9 cellular contexts compared by ENCODE assay signal in genomic region chr12:106301241-106301610, GRCh38. TPM values are rescaled to one million over a fixed set of nuclear protein-coding genes. Genes with fewer than 3 reads are reported as not detected.
DNase-seq lines count a peak whose midpoint lies in the region; ATAC-seq and TF ChIP-seq lines count a peak whose summit lies in the region.
"Had no signal": no experiment of that assay in that cellular context is flagged by ENCODE, and none has a peak within 500 bp of the region (broad histone marks: within the 10 kb centered on the region; RNA-seq: fewer than 3 reads in every experiment).

No MANE protein-coding gene starts in this region.

- H3K9me3 ChIP-seq in lung (ENCODE audit: control insufficient read depth in 2 of 2, insufficient read depth in 1 of 2, low read length in 1 of 2) (no peaks in the 10 kb centered on the region), tibial artery (no peaks in the 10 kb centered on the region)

- ATAC-seq in lung (ENCODE audit: insufficient read depth, low FRiP score) (no peak), HG03108 (IDR thresholded peaks at IDR 0.05; ENCODE audit: unreplicated experiment) (no peak), GM19328 (IDR thresholded peaks at IDR 0.05; ENCODE audit: unreplicated experiment) (no peak)

- no peak overlapping the region for H3K4me3 ChIP-seq in lung
- H3K4me3 ChIP-seq in tibial artery: peak overlapping the region; percentile 81 to 97

- 9 to 12% methylated on average over 1 of the region's 1 CpG for WGBS in lung, 2 donors

- DNase-seq in activated naive CD4-positive, alpha-beta T cell treated with anti-CD3 and anti-CD28 coated beads, Interleukin-2, amount 10 ng/mL, durations not matched to agents 7 days and 5 days: no peak
- DNase-seq in activated naive CD4-positive, alpha-beta T cell (lab: John Stamatoyannopoulos, UW): no peak
- DNase-seq in astrocyte of the hippocampus (ENCODE audit: low read depth, low spot score) (peak; percentile 36), lung (ENCODE audit: low spot score) (no peak), tibial artery (no peak), NCI-H2081 (lab: John Stamatoyannopoulos, UW) (no peak)
- DNase-seq: GDM1 had no signal

- no peak for TF ChIP-seq CTCF in lung (IDR thresholded peaks at IDR 0.05; ENCODE audit: control extremely low read depth, extremely low read depth)
- TF ChIP-seq CTCF in tibial artery (IDR thresholded peaks at IDR 0.05): no peak

- peak overlapping the region; percentile 89 for H3K4me3 Mint-ChIP-seq in activated naive CD4-positive, alpha-beta T cell treated with anti-CD3 and anti-CD28 coated beads, Interleukin-2, amount 10 ng/mL, durations not matched to agents 7 days and 5 days

- intact Hi-C loops in tibial artery (cut with DNase I; ENCODE audit: low total_unique reads): loop anchor here (10.0 kb wide), 1 partner anchor 54 kb away; the partner anchor contains the start of gene POLR3B

- H3K4me1 Mint-ChIP-seq in activated naive CD4-positive, alpha-beta T cell treated with anti-CD3 and anti-CD28 coated beads, Interleukin-2, amount 10 ng/mL, durations not matched to agents 7 days and 5 days: peaks cover 63% of the 10 kb centered on the region

- H3K27me3 Mint-ChIP-seq in activated naive CD4-positive, alpha-beta T cell treated with anti-CD3 and anti-CD28 coated beads, Interleukin-2, amount 10 ng/mL, durations not matched to agents 7 days and 5 days: no peaks in the 10 kb centered on the region

- H3K27ac ChIP-seq in lung (ENCODE audit: low read depth in 1 of 2, low read length in 1 of 2): peak overlapping the region; percentile 68 to 97
- peak overlapping the region; percentile 88 to 97 for H3K27ac ChIP-seq in tibial artery

- no peaks in the 10 kb centered on the region for H3K9me3 Mint-ChIP-seq in activated naive CD4-positive, alpha-beta T cell treated with anti-CD3 and anti-CD28 coated beads, Interleukin-2, amount 10 ng/mL, durations not matched to agents 7 days and 5 days

- CTCF ChIA-PET in activated naive CD4-positive, alpha-beta T cell treated with anti-CD3 and anti-CD28 coated beads, Interleukin-2, amount 10 ng/mL, durations not matched to agents 7 days and 5 days (lab: Charles Lee): interaction anchor here (1.0 to 3.7 kb wide), 4 partner anchors 17 to 619 kb away, joined by 3 to 20 read pairs (median 8); no protein-coding TSS in a partner anchor

- peak overlapping the region; percentile 99 for H3K27ac Mint-ChIP-seq in activated naive CD4-positive, alpha-beta T cell treated with anti-CD3 and anti-CD28 coated beads, Interleukin-2, amount 10 ng/mL, durations not matched to agents 7 days and 5 days

- peaks cover 9% of the 10 kb centered on the region for H3K36me3 Mint-ChIP-seq in activated naive CD4-positive, alpha-beta T cell treated with anti-CD3 and anti-CD28 coated beads, Interleukin-2, amount 10 ng/mL, durations not matched to agents 7 days and 5 days

- no peaks in the 10 kb centered on the region for H3K36me3 ChIP-seq in lung (ENCODE audit: control insufficient read depth in 2 of 2, insufficient read depth in 2 of 2, low read length in 2 of 2)
- no peaks in the 10 kb centered on the region for H3K36me3 ChIP-seq in tibial artery

- H3K4me1 ChIP-seq in lung (ENCODE audit: control insufficient read depth in 2 of 2, insufficient read depth in 2 of 2, low read length in 2 of 2) (peaks cover 5 to 19% of the 10 kb centered on the region in 2 donors), tibial artery (peaks cover 4 to 41% (median 24%) of the 10 kb centered on the region in 4 donors)

- H3K27me3 ChIP-seq in lung (ENCODE audit: control insufficient read depth, insufficient read depth) (no peaks in the 10 kb centered on the region), tibial artery (no peaks in the 10 kb centered on the region)

RNA-seq across cellular contexts. Expression of gene TCP11L2, which starts 1.3 kb away (rescaled TPM):
- 10 to 100 TPM; 42.5 to 78.5 TPM for total RNA-seq in lung
- polyA plus RNA-seq in lung: 1 to 10 TPM; 4.9 to 7.1 TPM

RNA-seq across cellular contexts. Expression of gene CKAP4, which starts 53.4 kb away (rescaled TPM):
- 10 to 100 TPM; 48.3 to 82.6 TPM for total RNA-seq in lung
- 10 to 100 TPM; 15.3 to 82.1 TPM for polyA plus RNA-seq in lung

RNA-seq across cellular contexts. Expression of gene POLR3B, which starts 56.3 kb away (rescaled TPM):
- 10 to 100 TPM; 11.4 to 13.5 TPM for total RNA-seq in lung
- polyA plus RNA-seq in lung: 1 to 10 TPM; 3.6 to 6.6 TPM
